ENCODE assay signal across 8 cellular contexts in genomic region chr13:51453959-51454703, GRCh38. TPM values are rescaled to one million over a fixed set of nuclear protein-coding genes. Genes with fewer than 3 reads are reported as not detected.
A peak's percentile ranks its signal among the peaks of the same experiment; 100 is the strongest.
DNase-seq lines count a peak whose midpoint lies in the region; ATAC-seq, FAIRE-seq and TF ChIP-seq lines count a peak whose summit lies in the region.

No MANE protein-coding gene starts in this region.

- H3K9me1 ChIP-seq in endothelial cell of umbilical vein (replicated peaks; ENCODE audit: control insufficient read depth, extremely low read depth, insufficient read depth, low read length): no peaks in the 10 kb centered on the region

- no peak for ATAC-seq in activated CD8-positive, alpha-beta T cell treated with anti-CD3 and anti-CD28 coated beads for 36 hours
- ATAC-seq in naive thymus-derived CD8-positive, alpha-beta T cell: peak in 1 of 2 donors; percentile 0

- peaks cover 66% of the 10 kb centered on the region for H3K36me3 Mint-ChIP-seq in activated CD8-positive, alpha-beta T cell treated with anti-CD3 and anti-CD28 coated beads for 36 hours (ENCODE audit: low read depth)
- peaks cover 3 to 17% (median 8%) of the 10 kb centered on the region in 3 donors for H3K36me3 Mint-ChIP-seq in naive thymus-derived CD8-positive, alpha-beta T cell

- dilution Hi-C loops in endothelial cell of umbilical vein (cut with MboI; ENCODE audit: extremely low pct_ligation_motif_present, low sequenced_read_pairs): no loop called here

- DNase-seq in DMS53 (lab: John Stamatoyannopoulos, UW) (peak; percentile 70), MM.1S (peak; percentile 7), endothelial cell of umbilical vein (ENCODE audit: low read depth, low spot score) (peak; percentile 58), stromal cell of bone marrow (ENCODE audit: low read depth) (peak; percentile 3), HCEC 1CT (no peak), GDM1 (lab: John Stamatoyannopoulos, UW) (no peak)
- peak; percentile 46 for DNase-seq in activated CD8-positive, alpha-beta T cell treated with anti-CD3 and anti-CD28 coated beads for 36 hours
- DNase-seq in naive thymus-derived CD8-positive, alpha-beta T cell: peak in 4 of 10 donors; percentile 17 to 64 (median 23)

- peaks cover 36% of the 10 kb centered on the region for H3K4me1 Mint-ChIP-seq in activated CD8-positive, alpha-beta T cell treated with anti-CD3 and anti-CD28 coated beads for 36 hours (ENCODE audit: low read depth)
- H3K4me1 Mint-ChIP-seq in naive thymus-derived CD8-positive, alpha-beta T cell: peaks cover 21 to 54% (median 51%) of the 10 kb centered on the region in 4 donors

- H3K27me3 ChIP-seq in MM.1S (replicated peaks; ENCODE audit: insufficient read depth, low read length) (no peaks in the 10 kb centered on the region), endothelial cell of umbilical vein (ENCODE audit: control insufficient read depth in 2 of 2, insufficient read depth in 2 of 2, low read length in 2 of 2) (no peaks in the 10 kb centered on the region)

- H3K27ac ChIP-seq in MM.1S (ENCODE audit: low read length): peak overlapping the region; percentile 85; the same call in 1 of the 2 replicates
- H3K27ac ChIP-seq in endothelial cell of umbilical vein (ENCODE audit: insufficient read depth, low read depth, low read length): peak overlapping the region; percentile 93

- TF ChIP-seq POLR2A in endothelial cell of umbilical vein (IDR thresholded peaks at IDR 0.05; ENCODE audit: low read depth, low read length): no peak

- TSS peak; percentile 77 for BruUV-seq in endothelial cell of umbilical vein (replicated peaks; lab: Mats Ljungman, UMichigan)

- H3K9ac ChIP-seq in MM.1S (ENCODE audit: low read length) (peak overlapping the region; percentile 84), endothelial cell of umbilical vein (replicated peaks; ENCODE audit: extremely low read depth, insufficient read depth, low read length) (peak overlapping the region; percentile 84)

- peak overlapping the region; percentile 87 for H3K4me2 ChIP-seq in MM.1S (ENCODE audit: low read depth, low read length)
- H3K4me2 ChIP-seq in endothelial cell of umbilical vein (ENCODE audit: insufficient read depth, low read length): peak overlapping the region; percentile 78

- H3K4me1 ChIP-seq in MM.1S (ENCODE audit: low read length) (no peaks in the 10 kb centered on the region), endothelial cell of umbilical vein (ENCODE audit: control insufficient read depth, extremely low read depth, insufficient read depth, low read length) (peaks cover 20% of the 10 kb centered on the region)

- peak overlapping the region; percentile 94 for H3K4me3 Mint-ChIP-seq in activated CD8-positive, alpha-beta T cell treated with anti-CD3 and anti-CD28 coated beads for 36 hours
- peak overlapping the region; percentile 84 to 99 (median 93) for H3K4me3 Mint-ChIP-seq in naive thymus-derived CD8-positive, alpha-beta T cell

- no peaks in the 10 kb centered on the region for H3F3A ChIP-seq in MM.1S (ENCODE audit: insufficient read depth, low read length)

- CTCF ChIA-PET in activated CD8-positive, alpha-beta T cell treated with anti-CD3 and anti-CD28 coated beads for 36 hours (lab: Charles Lee): interaction anchor here (0.7 to 3.0 kb wide), 13 partner anchors 10 to 378 kb away, joined by 3 to 19 read pairs (median 5); no protein-coding TSS in a partner anchor
- CTCF ChIA-PET in endothelial cell of umbilical vein (lab: Charles Lee): interaction anchor here (0.6 to 2.1 kb wide), 10 partner anchors 9 to 344 kb away, joined by 3 to 13 read pairs (median 4); no protein-coding TSS in a partner anchor

- H3K9me3 ChIP-seq in MM.1S (replicated peaks; ENCODE audit: insufficient read depth, low read length) (no peaks in the 10 kb centered on the region), endothelial cell of umbilical vein (replicated peaks; ENCODE audit: control insufficient read depth, insufficient read depth, low read length) (no peaks in the 10 kb centered on the region)

- no peak for FAIRE-seq in endothelial cell of umbilical vein (lab: Jason Lieb, UNC)

- POLR2A ChIA-PET in activated CD8-positive, alpha-beta T cell treated with anti-CD3 and anti-CD28 coated beads for 36 hours (lab: Charles Lee): interaction anchor here (0.6 to 2.6 kb wide), 17 partner anchors 11 to 377 kb away, joined by 3 to 18 read pairs (median 4); no protein-coding TSS in a partner anchor
- POLR2A ChIA-PET in endothelial cell of umbilical vein (lab: Charles Lee): interaction anchor here (1.2 to 1.4 kb wide), 3 partner anchors 127 to 151 kb away, joined by 3 to 6 read pairs (median 5); no protein-coding TSS in a partner anchor
- POLR2A ChIA-PET in naive thymus-derived CD8-positive, alpha-beta T cell (lab: Charles Lee): interaction anchor here (0.8 to 6.2 kb wide), 26 partner anchors 10 to 1329 kb away, joined by 3 to 149 read pairs (median 10); partner anchors contain the start of genes DHRS12, SUGT1 and WDFY2

- H3K79me2 ChIP-seq in MM.1S (ENCODE audit: low read length): peaks cover 9% of the 10 kb centered on the region; the same call in 1 of the 2 replicates
- H3K79me2 ChIP-seq in endothelial cell of umbilical vein (ENCODE audit: control insufficient read depth, insufficient read depth, low read length): peaks cover 23% of the 10 kb centered on the region

- H2AFZ ChIP-seq in MM.1S (ENCODE audit: low read length): peak overlapping the region; percentile 48; the same call in 1 of the 2 replicates
- peak overlapping the region; percentile 87 for H2AFZ ChIP-seq in endothelial cell of umbilical vein (ENCODE audit: low read depth, low read length)

- TF ChIP-seq CTCF in MM.1S (IDR thresholded peaks at IDR 0.05; ENCODE audit: low read length) (no peak), endothelial cell of umbilical vein (IDR thresholded peaks at IDR 0.05; ENCODE audit: extremely low read depth in 1 of 2, insufficient read depth in 1 of 2, low read depth in 1 of 2, low read length in 2 of 2) (no peak)
- no peak for TF ChIP-seq CTCF in activated CD8-positive, alpha-beta T cell treated with anti-CD3 and anti-CD28 coated beads for 36 hours (IDR thresholded peaks at IDR 0.05)

- no peaks in the 10 kb centered on the region for H3K27me3 Mint-ChIP-seq in activated CD8-positive, alpha-beta T cell treated with anti-CD3 and anti-CD28 coated beads for 36 hours
- peaks cover 0 to 2% (median 0%) of the 10 kb centered on the region in 5 donors for H3K27me3 Mint-ChIP-seq in naive thymus-derived CD8-positive, alpha-beta T cell

- H4K20me1 ChIP-seq in MM.1S (ENCODE audit: insufficient read depth, low read length): no peaks in the 10 kb centered on the region
- no peaks in the 10 kb centered on the region for H4K20me1 ChIP-seq in endothelial cell of umbilical vein (replicated peaks; ENCODE audit: control insufficient read depth, extremely low read depth, insufficient read depth, low read length)

- no peaks in the 10 kb centered on the region for H3K36me3 ChIP-seq in MM.1S (replicated peaks; ENCODE audit: insufficient read depth, low read length)
- peaks cover 2 to 13% of the 10 kb centered on the region in 2 experiments for H3K36me3 ChIP-seq in endothelial cell of umbilical vein (ENCODE audit: control insufficient read depth in 2 of 2, extremely low read depth in 1 of 2, insufficient read depth in 2 of 2, low read length in 2 of 2)

- no peaks in the 10 kb centered on the region for H3K9me2 ChIP-seq in MM.1S (replicated peaks; ENCODE audit: insufficient read depth, low read length)

- H3K27ac Mint-ChIP-seq in activated CD8-positive, alpha-beta T cell treated with anti-CD3 and anti-CD28 coated beads for 36 hours: peak overlapping the region; percentile 99
- peak overlapping the region; percentile 94 to 100 (median 98) for H3K27ac Mint-ChIP-seq in naive thymus-derived CD8-positive, alpha-beta T cell

- intact Hi-C loops in activated CD8-positive, alpha-beta T cell treated with anti-CD3 and anti-CD28 coated beads for 36 hours (cut with micrococcal nuclease): loop anchor here (2.0 kb wide), 2 partner anchors 131 to 349 kb away; partner anchors contain the start of gene WDFY2
- intact Hi-C loops in endothelial cell of umbilical vein (cut with micrococcal nuclease): loop anchor here (1.0 to 10.0 kb wide), 8 partner anchors 130 to 751 kb away; partner anchors contain the start of genes ALG11, FAM124A, NEK5 and WDFY2

- H3K9me3 Mint-ChIP-seq in activated CD8-positive, alpha-beta T cell treated with anti-CD3 and anti-CD28 coated beads for 36 hours: no peaks in the 10 kb centered on the region
- H3K9me3 Mint-ChIP-seq in naive thymus-derived CD8-positive, alpha-beta T cell: no peaks in the 10 kb centered on the region

- H3K4me3 ChIP-seq in MM.1S (ENCODE audit: low read length) (peak overlapping the region; percentile 78), endothelial cell of umbilical vein (replicated peaks in 1 of 3; ENCODE audit: insufficient read depth in 1 of 3, low read depth in 1 of 3, low read length in 3 of 3) (peak overlapping the region; percentile 27 to 66 (median 48))

TF ChIP-seq in endothelial cell of umbilical vein, 7 proteins besides CTCF, POLR2A, EP300 and RAD21:
- TF ChIP-seq, protein P1, sequence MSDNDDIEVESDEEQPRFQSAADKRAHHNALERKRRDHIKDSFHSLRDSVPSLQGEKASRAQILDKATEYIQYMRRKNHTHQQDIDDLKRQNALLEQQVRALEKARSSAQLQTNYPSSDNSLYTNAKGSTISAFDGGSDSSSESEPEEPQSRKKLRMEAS (IDR thresholded peaks at IDR 0.05; ENCODE audit: insufficient read depth, insufficient read length): no peak
- TF ChIP-seq EZH2 (IDR thresholded peaks at IDR 0.05; ENCODE audit: borderline replicate concordance, low read depth, low read length, severe bottlenecking): no peak

RNA-seq across cellular contexts. Expression of gene INTS6, which starts 1.3 kb away (rescaled TPM):
- 10 to 100 TPM; 52.4 to 54.5 TPM for total RNA-seq in activated CD8-positive, alpha-beta T cell treated with anti-CD3 and anti-CD28 coated beads for 36 hours
- total RNA-seq in endothelial cell of umbilical vein: 38.2 and 45.4 TPM in 2 replicates
- polyA plus RNA-seq in endothelial cell of umbilical vein: 7.9 and 9.5 TPM in 2 replicates
- polyA plus RNA-seq in endothelial cell of umbilical vein (2011; cell fraction: cytosol; rRNA removed): 14.4 and 14.7 TPM in 2 replicates
- polyA plus RNA-seq in endothelial cell of umbilical vein (2011; cell fraction: nucleus; rRNA removed): 35.7 and 56.8 TPM in 2 replicates
- 20.9 and 22.3 TPM in 2 replicates for polyA plus RNA-seq in endothelial cell of umbilical vein (2012)
- 41.4 and 69.8 TPM in 2 replicates for polyA minus RNA-seq in endothelial cell of umbilical vein
- polyA minus RNA-seq in endothelial cell of umbilical vein (2011; cell fraction: cytosol; rRNA and poly(A)+ RNA removed): 41.7 TPM
- 82.1 and 130 TPM in 2 replicates for polyA minus RNA-seq in endothelial cell of umbilical vein (2011; cell fraction: nucleus; rRNA and poly(A)+ RNA removed)
- total RNA-seq in naive thymus-derived CD8-positive, alpha-beta T cell: 10 to 100 TPM; 60.2 to 66.5 TPM
- 10 to 100 TPM; 20.9 to 25.1 (median 23.9) TPM for polyA plus RNA-seq in naive thymus-derived CD8-positive, alpha-beta T cell

Comparison
In these comparisons a context has a peak if more than half of its experiments do, and no peak if none do; other contexts are left out.
1. DNase-seq: peak in DMS53 (single experiment), MM.1S (single experiment), activated CD8-positive, alpha-beta T cell treated with anti-CD3 and anti-CD28 coated beads for 36 hours (single experiment), endothelial cell of umbilical vein (single experiment) and stromal cell of bone marrow (single experiment); none in HCEC 1CT (single experiment) and GDM1 (single experiment).